Comparison of ENCODE assay signal across 14 cellular contexts in genomic region chr16:55204094-55204493, GRCh38.
"Had no signal": no experiment of that assay in that cellular context is flagged by ENCODE, and none has a peak within 500 bp of the region (broad histone marks: within the 10 kb centered on the region; RNA-seq: fewer than 3 reads in every experiment).

No MANE protein-coding gene starts in this region.

- H3K27me3 ChIP-seq: tibial nerve had no signal

- H3K27ac Mint-ChIP-seq: naive thymus-derived CD8-positive, alpha-beta T cell; stimulated activated effector memory CD8-positive, alpha-beta T cell treated with anti-CD3 and anti-CD28 coated beads, Interleukin-12 subunit alpha, Interleukin-12 subunit beta, amount 100 ng/mL, for 72 hours had no signal

- H3K4me1 ChIP-seq: tibial nerve had no signal

- H3K27ac ChIP-seq: tibial nerve had no signal

- H3K36me3 Mint-ChIP-seq: naive thymus-derived CD8-positive, alpha-beta T cell; stimulated activated effector memory CD8-positive, alpha-beta T cell treated with anti-CD3 and anti-CD28 coated beads, Interleukin-12 subunit alpha, Interleukin-12 subunit beta, amount 100 ng/mL, for 72 hours had no signal

- H3K4me3 Mint-ChIP-seq: naive thymus-derived CD8-positive, alpha-beta T cell; stimulated activated effector memory CD8-positive, alpha-beta T cell treated with anti-CD3 and anti-CD28 coated beads, Interleukin-12 subunit alpha, Interleukin-12 subunit beta, amount 100 ng/mL, for 72 hours had no signal

- H3K4me3 ChIP-seq: tibial nerve had no signal

- DNase-seq: activated naive CD4-positive, alpha-beta T cell treated with Interleukin-2 at 50 U/mL for 16 hours; activated T-cell treated with anti-CD3 and anti-CD28 coated beads for 4 hours; aorta; cortex of kidney; effector CD8-positive, alpha-beta T cell; foreskin fibroblast; hypothalamus; kidney; left ventricle myocardium superior; mesenchymal stem cell; naive thymus-derived CD8-positive, alpha-beta T cell; stimulated activated CD4-positive, alpha-beta T cell treated with anti-CD3 and anti-CD28 coated beads, Interleukin-12 subunit alpha, Interleukin-12 subunit beta, amount 100 ng/mL, for 4 hours had no signal

- ATAC-seq: left ventricle myocardium superior; naive thymus-derived CD8-positive, alpha-beta T cell had no signal

- H3K4me1 Mint-ChIP-seq: stimulated activated effector memory CD8-positive, alpha-beta T cell treated with anti-CD3 and anti-CD28 coated beads, Interleukin-12 subunit alpha, Interleukin-12 subunit beta, amount 100 ng/mL, for 72 hours had no signal

- H3K36me3 ChIP-seq: tibial nerve had no signal

- H3K9me3 Mint-ChIP-seq: stimulated activated effector memory CD8-positive, alpha-beta T cell treated with anti-CD3 and anti-CD28 coated beads, Interleukin-12 subunit alpha, Interleukin-12 subunit beta, amount 100 ng/mL, for 72 hours had no signal
